Comparison of ENCODE assay signal across 6 cellular contexts in the genomic region with DNA sequence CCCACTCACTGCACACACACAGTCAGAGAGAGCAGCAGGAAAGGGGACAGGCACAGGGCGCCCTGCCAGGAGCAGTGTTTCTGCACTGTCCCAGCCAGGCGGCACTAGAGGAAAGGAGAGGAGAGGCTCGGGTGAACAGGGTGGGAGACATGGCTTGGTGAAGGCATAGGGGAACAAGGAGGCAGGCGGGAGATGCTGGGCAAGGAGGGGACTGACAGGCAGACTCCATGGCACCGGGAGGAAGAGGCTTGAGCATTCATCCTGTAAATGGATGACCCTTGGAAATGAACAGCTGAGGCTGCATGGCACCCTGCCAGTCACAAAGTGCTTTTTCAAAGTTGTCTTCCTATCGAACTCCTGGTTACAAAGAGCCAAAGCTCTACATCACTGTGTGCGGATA. TPM values are rescaled to one million over a fixed set of nuclear protein-coding genes. Genes with fewer than 3 reads are reported as not detected.
DNase-seq lines count a peak whose midpoint lies in the region; TF ChIP-seq lines count a peak whose summit lies in the region.
"Had no signal": no experiment of that assay in that cellular context is flagged by ENCODE, and none has a peak within 500 bp of the region (broad histone marks: within the 10 kb centered on the region; RNA-seq: fewer than 3 reads in every experiment).

No MANE protein-coding gene starts in this region.

- no peak overlapping the region for H3K9ac ChIP-seq in MM.1S (ENCODE audit: low read length)

- H3K36me3 ChIP-seq in MM.1S (replicated peaks; ENCODE audit: insufficient read depth, low read length): no peaks in the 10 kb centered on the region

- TF ChIP-seq CTCF in MM.1S (IDR thresholded peaks at IDR 0.05; ENCODE audit: low read length) (0 out of 2 replicates have a peak, but pooled peaks have one; percentile 9), progenitor cell of endocrine pancreas (IDR thresholded peaks at IDR 0.05; ENCODE audit: unreplicated experiment) (no peak)

- peak overlapping the region; percentile 16; the same call in 1 of the 2 replicates for H3K4me2 ChIP-seq in MM.1S (ENCODE audit: low read depth, low read length)

- no peaks in the 10 kb centered on the region for H3K27me3 Mint-ChIP-seq in progenitor cell of endocrine pancreas
- H3K27me3 Mint-ChIP-seq: activated naive CD8-positive, alpha-beta T cell treated with anti-CD3 and anti-CD28 coated beads, Interleukin-2, amount 10 ng/mL, durations not matched to agents 7 days and 5 days had no signal

- DNase-seq in MM.1S (no peak), cerebellum (ENCODE audit: low spot score) (peak; percentile 38), progenitor cell of endocrine pancreas (ENCODE audit: low spot score, unreplicated experiment) (no peak), COLO668 (lab: John Stamatoyannopoulos, UW; ENCODE audit: unreplicated experiment) (no peak), SHP77 treated with DMSO at 0.1 percent for 48 hours (lab: John Stamatoyannopoulos, UW) (no peak)
- DNase-seq: activated naive CD8-positive, alpha-beta T cell treated with anti-CD3 and anti-CD28 coated beads, Interleukin-2, amount 10 ng/mL, durations not matched to agents 7 days and 5 days had no signal

- H3K4me3 ChIP-seq in MM.1S (ENCODE audit: low read length): no peak overlapping the region

- H3K4me1 Mint-ChIP-seq in progenitor cell of endocrine pancreas (ENCODE audit: low read depth): no peaks in the 10 kb centered on the region

- H2AFZ ChIP-seq in MM.1S (ENCODE audit: low read length): no peak overlapping the region

- H3K27me3 ChIP-seq in MM.1S (replicated peaks; ENCODE audit: insufficient read depth, low read length): no peaks in the 10 kb centered on the region

- peaks cover 43% of the 10 kb centered on the region for H3K4me1 ChIP-seq in MM.1S (ENCODE audit: low read length)

- peaks cover 12% of the 10 kb centered on the region; the same call in 1 of the 2 replicates for H4K20me1 ChIP-seq in MM.1S (ENCODE audit: insufficient read depth, low read length)

- peak overlapping the region; percentile 45; the same call in 1 of the 2 replicates for H3K27ac ChIP-seq in MM.1S (ENCODE audit: low read length)

- H3K36me3 Mint-ChIP-seq in progenitor cell of endocrine pancreas (ENCODE audit: insufficient read depth): no peaks in the 10 kb centered on the region

- peaks cover 10% of the 10 kb centered on the region; the same call in 1 of the 2 replicates for H3F3A ChIP-seq in MM.1S (ENCODE audit: insufficient read depth, low read length)

- H3K9me3 Mint-ChIP-seq in progenitor cell of endocrine pancreas (ENCODE audit: low read depth): no peaks in the 10 kb centered on the region
- H3K9me3 Mint-ChIP-seq: activated naive CD8-positive, alpha-beta T cell treated with anti-CD3 and anti-CD28 coated beads, Interleukin-2, amount 10 ng/mL, durations not matched to agents 7 days and 5 days had no signal

- peak overlapping the region; percentile 70 for H3K27ac Mint-ChIP-seq in progenitor cell of endocrine pancreas
- H3K27ac Mint-ChIP-seq: activated naive CD8-positive, alpha-beta T cell treated with anti-CD3 and anti-CD28 coated beads, Interleukin-2, amount 10 ng/mL, durations not matched to agents 7 days and 5 days had no signal

- H3K9me3 ChIP-seq in MM.1S (replicated peaks; ENCODE audit: insufficient read depth, low read length): no peaks in the 10 kb centered on the region

- no peaks in the 10 kb centered on the region for H3K9me2 ChIP-seq in MM.1S (replicated peaks; ENCODE audit: insufficient read depth, low read length)

- peaks cover 99% of the 10 kb centered on the region for H3K79me2 ChIP-seq in MM.1S (ENCODE audit: low read length)

- no peak overlapping the region for H3K4me3 Mint-ChIP-seq in progenitor cell of endocrine pancreas (ENCODE audit: low read depth)
- H3K4me3 Mint-ChIP-seq: activated naive CD8-positive, alpha-beta T cell treated with anti-CD3 and anti-CD28 coated beads, Interleukin-2, amount 10 ng/mL, durations not matched to agents 7 days and 5 days had no signal

RNA-seq across cellular contexts. Expression of a gene that starts 22.5 kb away (rescaled TPM):
- total RNA-seq in cerebellum (5.3 TPM), progenitor cell of endocrine pancreas (11.2 and 11.7 TPM in 2 replicates)

RNA-seq across cellular contexts. Expression of a gene that starts 33.3 kb away (rescaled TPM):
- 29.9 TPM for total RNA-seq in cerebellum
- 48.5 and 49.1 TPM in 2 replicates for total RNA-seq in progenitor cell of endocrine pancreas

RNA-seq across cellular contexts. Expression of a gene that starts 54.4 kb away (rescaled TPM):
- total RNA-seq in cerebellum (51.0 TPM), progenitor cell of endocrine pancreas (73.0 and 81.3 TPM in 2 replicates)

RNA-seq across cellular contexts. Expression of a gene that starts 55.4 kb away (rescaled TPM):
- total RNA-seq in cerebellum: 11.3 TPM
- 8.8 and 12.2 TPM in 2 replicates for total RNA-seq in progenitor cell of endocrine pancreas
